In the genomic region with DNA sequence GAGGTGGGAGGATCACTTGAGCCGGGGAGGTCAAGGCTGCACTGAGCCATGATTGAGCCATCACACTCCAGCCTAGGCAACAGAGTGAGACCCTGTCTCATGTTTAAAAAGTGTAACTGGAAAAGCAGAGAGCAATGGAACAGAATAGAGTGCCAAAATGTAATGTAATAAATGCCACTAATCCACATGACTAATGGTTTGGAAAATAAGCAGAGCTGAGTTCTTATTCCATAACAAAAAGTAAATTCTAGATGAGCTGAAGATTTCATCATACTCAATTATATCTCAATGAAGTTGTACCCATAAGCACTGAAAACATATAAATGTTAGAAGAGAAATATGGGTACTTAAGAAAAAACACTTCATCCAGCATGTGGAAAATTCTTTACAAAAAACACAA, we compare ENCODE assay signal across 18 cellular contexts.
DNase-seq lines count a peak whose midpoint lies in the region; ATAC-seq and TF ChIP-seq lines count a peak whose summit lies in the region.
"Had no signal": no experiment of that assay in that cellular context is flagged by ENCODE, and none has a peak within 500 bp of the region (broad histone marks: within the 10 kb centered on the region; RNA-seq: fewer than 3 reads in every experiment).

No MANE protein-coding gene starts in this region.

- CTCF ChIA-PET in Caco-2 (lab: Charles Lee): no interaction called here
- CTCF ChIA-PET in activated CD8-positive, alpha-beta memory T cell treated with anti-CD3 and anti-CD28 coated beads, Interleukin-2, amount 10 ng/mL, durations not matched to agents 7 days and 5 days (lab: Charles Lee): no interaction called here

- H3K27ac Mint-ChIP-seq in Caco-2 (ENCODE audit: unreplicated experiment): peak overlapping the region; percentile 26
- peak overlapping the region; percentile 15 for H3K27ac Mint-ChIP-seq in activated T-helper 17 cell treated with anti-CD3 and anti-CD28 coated beads, Interleukin-2, amount 50 U/mL, for 72 hours
- H3K27ac Mint-ChIP-seq in stimulated activated effector memory CD8-positive, alpha-beta T cell treated with anti-CD3 and anti-CD28 coated beads, Interleukin-12 subunit alpha, Interleukin-12 subunit beta, amount 100 ng/mL, for 72 hours: peak overlapping the region; percentile 69
- no peak overlapping the region for H3K27ac Mint-ChIP-seq in activated CD8-positive, alpha-beta memory T cell treated with anti-CD3 and anti-CD28 coated beads, Interleukin-2, amount 10 ng/mL, durations not matched to agents 7 days and 5 days

- intact Hi-C loops in Caco-2 (cut with micrococcal nuclease; ENCODE audit: unreplicated experiment): no loop called here
- intact Hi-C loops in lower lobe of right lung (cut with DNase I): no loop called here
- intact Hi-C loops in upper lobe of right lung (cut with DNase I): no loop called here

- H3K27ac ChIP-seq in lower lobe of right lung: no peak overlapping the region
- H3K27ac ChIP-seq in upper lobe of right lung: no peak overlapping the region
- H3K27ac ChIP-seq: A549 had no signal

- POLR2A ChIA-PET in Caco-2 (lab: Charles Lee): no interaction called here

- H3K9me3 ChIP-seq in Caco-2 (no peaks in the 10 kb centered on the region), lower lobe of right lung (no peaks in the 10 kb centered on the region), upper lobe of right lung (no peaks in the 10 kb centered on the region)
- H3K9me3 ChIP-seq: A549, MG63 had no signal

- H3K4me1 ChIP-seq in Caco-2 (no peaks in the 10 kb centered on the region), lower lobe of right lung (no peaks in the 10 kb centered on the region), upper lobe of right lung (no peaks in the 10 kb centered on the region)
- H3K4me1 ChIP-seq: A549 had no signal

- DNase-seq in Caco-2 (no peak), fibroblast of the conjunctiva (ENCODE audit: low read depth) (peak; percentile 16), lower lobe of right lung (no peak), NCI-H1417 treated with DMSO at 0.1 percent for 48 hours (lab: John Stamatoyannopoulos, UW) (no peak), upper lobe of right lung (no peak)
- no peak for DNase-seq in stimulated activated effector memory CD8-positive, alpha-beta T cell treated with anti-CD3 and anti-CD28 coated beads, Interleukin-12 subunit alpha, Interleukin-12 subunit beta, amount 100 ng/mL, for 72 hours (ENCODE audit: low spot score in 2 of 2)
- no peak for DNase-seq in activated CD8-positive, alpha-beta memory T cell treated with anti-CD3 and anti-CD28 coated beads, Interleukin-2, amount 10 ng/mL, durations not matched to agents 7 days and 5 days
- DNase-seq: EL, Karpas-422, MG63, NCI-H1105, NCI-H187, NCI-H226, NCI-H524 treated with DMSO at 0.1 percent for 48 hours had no signal

- ATAC-seq in activated T-helper 17 cell treated with anti-CD3 and anti-CD28 coated beads, Interleukin-2, amount 50 U/mL, for 72 hours (replicated peaks): no peak
- no peak for ATAC-seq in stimulated activated effector memory CD8-positive, alpha-beta T cell treated with anti-CD3 and anti-CD28 coated beads, Interleukin-12 subunit alpha, Interleukin-12 subunit beta, amount 100 ng/mL, for 72 hours
- ATAC-seq in activated CD8-positive, alpha-beta memory T cell treated with anti-CD3 and anti-CD28 coated beads, Interleukin-2, amount 10 ng/mL, durations not matched to agents 7 days and 5 days: no peak
- ATAC-seq in lower lobe of right lung: no peak
- ATAC-seq in upper lobe of right lung: no peak
- ATAC-seq: A549, Panc1 had no signal

- H3K27me3 Mint-ChIP-seq in Caco-2 (ENCODE audit: insufficient read depth, unreplicated experiment): no peaks in the 10 kb centered on the region
- no peaks in the 10 kb centered on the region for H3K27me3 Mint-ChIP-seq in activated T-helper 17 cell treated with anti-CD3 and anti-CD28 coated beads, Interleukin-2, amount 50 U/mL, for 72 hours
- no peaks in the 10 kb centered on the region for H3K27me3 Mint-ChIP-seq in activated CD8-positive, alpha-beta memory T cell treated with anti-CD3 and anti-CD28 coated beads, Interleukin-2, amount 10 ng/mL, durations not matched to agents 7 days and 5 days

- H3K27me3 ChIP-seq in Caco-2 (replicated peaks; ENCODE audit: control insufficient read depth, insufficient read depth, low read length) (no peaks in the 10 kb centered on the region), lower lobe of right lung (ENCODE audit: low read depth) (no peaks in the 10 kb centered on the region), upper lobe of right lung (no peaks in the 10 kb centered on the region)
- H3K27me3 ChIP-seq: MG63 had no signal

- no peak overlapping the region for H3K4me3 ChIP-seq in Caco-2 (ENCODE audit: low read depth, low read length)
- no peak overlapping the region for H3K4me3 ChIP-seq in lower lobe of right lung
- H3K4me3 ChIP-seq in upper lobe of right lung: no peak overlapping the region
- H3K4me3 ChIP-seq: A549, MG63 had no signal

- H3K36me3 Mint-ChIP-seq in Caco-2 (ENCODE audit: insufficient read depth, unreplicated experiment): peaks cover 26% of the 10 kb centered on the region
- H3K36me3 Mint-ChIP-seq in activated T-helper 17 cell treated with anti-CD3 and anti-CD28 coated beads, Interleukin-2, amount 50 U/mL, for 72 hours (ENCODE audit: low read depth): no peaks in the 10 kb centered on the region
- H3K36me3 Mint-ChIP-seq in stimulated activated effector memory CD8-positive, alpha-beta T cell treated with anti-CD3 and anti-CD28 coated beads, Interleukin-12 subunit alpha, Interleukin-12 subunit beta, amount 100 ng/mL, for 72 hours: no peaks in the 10 kb centered on the region
- H3K36me3 Mint-ChIP-seq in activated CD8-positive, alpha-beta memory T cell treated with anti-CD3 and anti-CD28 coated beads, Interleukin-2, amount 10 ng/mL, durations not matched to agents 7 days and 5 days: no peaks in the 10 kb centered on the region

- no TSS peak for BruUV-seq in Caco-2 (replicated peaks; lab: Mats Ljungman, UMichigan)

- H3K36me3 ChIP-seq in Caco-2 (ENCODE audit: control insufficient read depth, insufficient read depth, low read length): no peaks in the 10 kb centered on the region; the same call in 1 of the 2 replicates
- H3K36me3 ChIP-seq in lower lobe of right lung: peaks cover 11% of the 10 kb centered on the region
- H3K36me3 ChIP-seq in upper lobe of right lung: peaks cover 11% of the 10 kb centered on the region
- H3K36me3 ChIP-seq: MG63 had no signal

- H3K4me3 Mint-ChIP-seq in Caco-2 (ENCODE audit: unreplicated experiment): no peak overlapping the region
- H3K4me3 Mint-ChIP-seq in activated T-helper 17 cell treated with anti-CD3 and anti-CD28 coated beads, Interleukin-2, amount 50 U/mL, for 72 hours: no peak overlapping the region
- no peak overlapping the region for H3K4me3 Mint-ChIP-seq in stimulated activated effector memory CD8-positive, alpha-beta T cell treated with anti-CD3 and anti-CD28 coated beads, Interleukin-12 subunit alpha, Interleukin-12 subunit beta, amount 100 ng/mL, for 72 hours
- H3K4me3 Mint-ChIP-seq in activated CD8-positive, alpha-beta memory T cell treated with anti-CD3 and anti-CD28 coated beads, Interleukin-2, amount 10 ng/mL, durations not matched to agents 7 days and 5 days: no peak overlapping the region
- H3K4me3 Mint-ChIP-seq: CD14-positive monocyte had no signal

- H3K4me1 Mint-ChIP-seq in Caco-2 (ENCODE audit: low read depth, unreplicated experiment): peaks cover 6% of the 10 kb centered on the region
- H3K4me1 Mint-ChIP-seq in activated T-helper 17 cell treated with anti-CD3 and anti-CD28 coated beads, Interleukin-2, amount 50 U/mL, for 72 hours: peaks cover 11% of the 10 kb centered on the region
- H3K4me1 Mint-ChIP-seq in stimulated activated effector memory CD8-positive, alpha-beta T cell treated with anti-CD3 and anti-CD28 coated beads, Interleukin-12 subunit alpha, Interleukin-12 subunit beta, amount 100 ng/mL, for 72 hours: peaks cover 14% of the 10 kb centered on the region
- peaks cover 12% of the 10 kb centered on the region for H3K4me1 Mint-ChIP-seq in activated CD8-positive, alpha-beta memory T cell treated with anti-CD3 and anti-CD28 coated beads, Interleukin-2, amount 10 ng/mL, durations not matched to agents 7 days and 5 days

- no peaks in the 10 kb centered on the region for H3K9me3 Mint-ChIP-seq in Caco-2 (ENCODE audit: unreplicated experiment)
- H3K9me3 Mint-ChIP-seq in activated T-helper 17 cell treated with anti-CD3 and anti-CD28 coated beads, Interleukin-2, amount 50 U/mL, for 72 hours: no peaks in the 10 kb centered on the region
- no peaks in the 10 kb centered on the region for H3K9me3 Mint-ChIP-seq in stimulated activated effector memory CD8-positive, alpha-beta T cell treated with anti-CD3 and anti-CD28 coated beads, Interleukin-12 subunit alpha, Interleukin-12 subunit beta, amount 100 ng/mL, for 72 hours
- H3K9me3 Mint-ChIP-seq in activated CD8-positive, alpha-beta memory T cell treated with anti-CD3 and anti-CD28 coated beads, Interleukin-2, amount 10 ng/mL, durations not matched to agents 7 days and 5 days (ENCODE audit: low read depth): no peaks in the 10 kb centered on the region
- H3K9me3 Mint-ChIP-seq: CD14-positive monocyte had no signal

- no peak for TF ChIP-seq CTCF in Caco-2 (IDR thresholded peaks at IDR 0.05; ENCODE audit: insufficient read depth in 1 of 2, low read depth in 1 of 2, low read length in 1 of 2, severe bottlenecking in 1 of 2, unreplicated experiment in 1 of 2)
- no peak for TF ChIP-seq CTCF in lower lobe of right lung (IDR thresholded peaks at IDR 0.05)
- TF ChIP-seq CTCF in upper lobe of right lung (IDR thresholded peaks at IDR 0.05): no peak
